ENCODE assay signal across 33 cellular contexts in genomic region chr13:110495881-110496280, GRCh38.
"Had no signal": no experiment of that assay in that cellular context is flagged by ENCODE, and none has a peak within 500 bp of the region (broad histone marks: within the 10 kb centered on the region; RNA-seq: fewer than 3 reads in every experiment).

No MANE protein-coding gene starts in this region.

- ATAC-seq: naive thymus-derived CD8-positive, alpha-beta T cell; natural killer cell treated with Interleukin-12 subunit alpha and Interleukin-12 subunit beta and Interleukin-15 and Interleukin-18, amount 100 ng/mL, for 72 hours; psoas muscle; right cardiac atrium; right lobe of liver; stimulated activated memory B cell treated with anti-CD40 and anti-IgM and Interleukin-4, amounts not matched to agents 10 μg/mL and 1 μg/mL and 100 μg/mL, for 72 hours; stimulated activated naive CD8-positive, alpha-beta T cell treated with anti-CD3 and anti-CD28 coated beads, Interleukin-15, amount 100 ng/mL, for 72 hours; stimulated activated naive CD8-positive, alpha-beta T cell treated with anti-CD3 and anti-CD28 coated beads, Interleukin-15, Interleukin-2, amounts not matched to agents 100 U/mL and 50 U/mL, for 24 hours had no signal

- H3K27ac Mint-ChIP-seq: naive thymus-derived CD8-positive, alpha-beta T cell; natural killer cell treated with Interleukin-12 subunit alpha and Interleukin-12 subunit beta and Interleukin-15 and Interleukin-18, amount 100 ng/mL, for 72 hours; nephron progenitor cell; progenitor cell of endocrine pancreas; stimulated activated memory B cell treated with anti-CD40 and anti-IgM and Interleukin-4, amounts not matched to agents 10 μg/mL and 1 μg/mL and 100 μg/mL, for 72 hours; stimulated activated naive CD8-positive, alpha-beta T cell treated with anti-CD3 and anti-CD28 coated beads, Interleukin-15, amount 100 ng/mL, for 72 hours had no signal

- H2AFZ ChIP-seq: parathyroid adenoma had no signal

- FAIRE-seq: small intestine, urothelium cell line had no signal

- H3K9me3 ChIP-seq: neutrophil, ovary, psoas muscle, right lobe of liver, sigmoid colon, suprapubic skin, testis, upper lobe of left lung, vagina had no signal

- H3K9me3 Mint-ChIP-seq: natural killer cell treated with Interleukin-12 subunit alpha and Interleukin-12 subunit beta and Interleukin-15 and Interleukin-18, amount 100 ng/mL, for 72 hours; neural crest cell had no signal

- H3K79me2 ChIP-seq: parathyroid adenoma had no signal

- H3K9ac ChIP-seq: parathyroid adenoma had no signal

- DNase-seq: naive B cell; nephron progenitor cell; nucleus accumbens; ovary; psoas muscle; right cardiac atrium; right lobe of liver; sigmoid colon; small intestine; spleen; stimulated activated CD4-positive, alpha-beta T cell treated with anti-CD3 and anti-CD28 coated beads, Interleukin-12 subunit alpha, Interleukin-12 subunit beta, amount 100 ng/mL, for 4 hours; stimulated activated CD4-positive, alpha-beta T cell treated with anti-CD3 and anti-CD28 coated beads, Interleukin-1b, Interleukin-23, amount 100 ng/mL, for 48 hours; stimulated activated CD4-positive, alpha-beta T cell treated with anti-CD3 and anti-CD28 coated beads, Interleukin-4, amount 100 ng/mL, for 1 hour; stimulated activated CD4-positive, alpha-beta T cell treated with anti-CD3 and anti-CD28 coated beads, Interleukin-4, amount 100 ng/mL, for 4 hours; stimulated activated CD8-positive, alpha-beta memory T cell treated with anti-CD3 and anti-CD28 coated beads, Interleukin-4, amount 100 ng/mL, for 48 hours; stimulated activated naive CD4-positive, alpha-beta T cell; stimulated activated naive CD8-positive, alpha-beta T cell treated with anti-CD3 and anti-CD28 coated beads, Interleukin-15, amount 100 ng/mL, for 72 hours; stimulated activated naive CD8-positive, alpha-beta T cell treated with anti-CD3 and anti-CD28 coated beads, Interleukin-15, Interleukin-2, amounts not matched to agents 100 U/mL and 50 U/mL, for 24 hours; substantia nigra; testis; trophoblast cell; upper lobe of left lung had no signal

- H3K4me1 ChIP-seq: parathyroid adenoma, sigmoid colon, spleen, suprapubic skin, testis, tibial nerve, upper lobe of left lung, vagina had no signal

- H3K27ac ChIP-seq: neutrophil, ovary, parathyroid adenoma, psoas muscle, right lobe of liver, spleen, suprapubic skin, testis, tibial nerve, upper lobe of left lung, vagina had no signal

- H3K36me3 Mint-ChIP-seq: naive thymus-derived CD8-positive, alpha-beta T cell; natural killer cell treated with Interleukin-12 subunit alpha and Interleukin-12 subunit beta and Interleukin-15 and Interleukin-18, amount 100 ng/mL, for 72 hours had no signal

- H3K36me3 ChIP-seq: neutrophil, ovary, right lobe of liver had no signal

- H3K27me3 ChIP-seq: neutrophil, ovary, right lobe of liver, sigmoid colon, spleen, suprapubic skin, testis, tibial nerve, upper lobe of left lung, vagina had no signal

- H3K4me3 ChIP-seq: ovary, psoas muscle, right lobe of liver, sigmoid colon, spleen, suprapubic skin, testis, tibial nerve, upper lobe of left lung, vagina had no signal

- H3K4me1 Mint-ChIP-seq: naive B cell; naive thymus-derived CD8-positive, alpha-beta T cell; neural crest cell; stimulated activated memory B cell treated with anti-CD40 and anti-IgM and Interleukin-4, amounts not matched to agents 10 μg/mL and 1 μg/mL and 100 μg/mL, for 72 hours; stimulated activated naive CD8-positive, alpha-beta T cell treated with anti-CD3 and anti-CD28 coated beads, Interleukin-15, amount 100 ng/mL, for 72 hours had no signal

- H3K4me3 Mint-ChIP-seq: naive B cell; naive thymus-derived CD8-positive, alpha-beta T cell; natural killer cell treated with Interleukin-12 subunit alpha and Interleukin-12 subunit beta and Interleukin-15 and Interleukin-18, amount 100 ng/mL, for 72 hours; nephron progenitor cell; neural crest cell; stimulated activated memory B cell treated with anti-CD40 and anti-IgM and Interleukin-4, amounts not matched to agents 10 μg/mL and 1 μg/mL and 100 μg/mL, for 72 hours; stimulated activated naive CD8-positive, alpha-beta T cell treated with anti-CD3 and anti-CD28 coated beads, Interleukin-15, amount 100 ng/mL, for 72 hours had no signal

- H3K27me3 Mint-ChIP-seq: natural killer cell treated with Interleukin-12 subunit alpha and Interleukin-12 subunit beta and Interleukin-15 and Interleukin-18, amount 100 ng/mL, for 72 hours; progenitor cell of endocrine pancreas; stimulated activated memory B cell treated with anti-CD40 and anti-IgM and Interleukin-4, amounts not matched to agents 10 μg/mL and 1 μg/mL and 100 μg/mL, for 72 hours had no signal
